In genomic region chr2:24919977-24920812, GRCh38 we compare ENCODE assay signal across 8 cellular contexts. TPM values are rescaled to one million over a fixed set of nuclear protein-coding genes. Genes with fewer than 3 reads are reported as not detected.
DNase-seq lines count a peak whose midpoint lies in the region; ATAC-seq, FAIRE-seq and TF ChIP-seq lines count a peak whose summit lies in the region.

Gene ADCY3 (minus strand): TSS chr2:24920237. CDS start chr2:24918987, 1,250 bp downstream.

- H3K27me3 ChIP-seq in H7 (ENCODE audit: control insufficient read depth, insufficient read depth, low read length) = peaks cover 11% of the 10 kb centered on the region
- H3K27me3 ChIP-seq in lung (ENCODE audit: control insufficient read depth, insufficient read depth) = no peaks in the 10 kb centered on the region

- peak within 1 kb of the TSS; percentile 94 for H3K27ac Mint-ChIP-seq in activated CD4-positive, alpha-beta memory T cell treated with anti-CD3 and anti-CD28 coated beads for 36 hours

- peak within 1 kb of the TSS; percentile 97 for H3K4me3 Mint-ChIP-seq in activated CD4-positive, alpha-beta memory T cell treated with anti-CD3 and anti-CD28 coated beads for 36 hours

- peaks cover 40% of the 10 kb centered on the region for H3K4me1 Mint-ChIP-seq in activated CD4-positive, alpha-beta memory T cell treated with anti-CD3 and anti-CD28 coated beads for 36 hours (ENCODE audit: low read depth)

- WGBS in lung, 2 donors = 0 to 1% methylated on average over 64 to 125 of the region's 125 CpGs

- H3K9me3 Mint-ChIP-seq in activated CD4-positive, alpha-beta memory T cell treated with anti-CD3 and anti-CD28 coated beads for 36 hours = no peaks in the 10 kb centered on the region

- POLR2A ChIA-PET in activated CD4-positive, alpha-beta memory T cell treated with anti-CD3 and anti-CD28 coated beads for 36 hours (lab: Charles Lee) = interaction anchor here (1.0 to 1.3 kb wide), 2 partner anchors 8 to 92 kb away, joined by 3 to 4 read pairs; no protein-coding TSS in a partner anchor

- no peaks in the 10 kb centered on the region for H3K9me3 ChIP-seq in lung (ENCODE audit: control insufficient read depth in 2 of 2, insufficient read depth in 1 of 2, low read length in 1 of 2)

- no peak for TF ChIP-seq CTCF in lung (IDR thresholded peaks at IDR 0.05; ENCODE audit: control extremely low read depth, extremely low read depth)

- peak; percentile 55 for ATAC-seq in lung (ENCODE audit: insufficient read depth, low FRiP score)

- intact Hi-C loops in activated CD4-positive, alpha-beta memory T cell treated with anti-CD3 and anti-CD28 coated beads for 36 hours (cut with micrococcal nuclease) = loop anchor here (1.0 to 2.0 kb wide), 2 partner anchors 52 to 123 kb away; partner anchors contain the start of gene EFR3B

- peak; percentile 64 for FAIRE-seq in GM12891 (lab: Jason Lieb, UNC)

- H3K36me3 Mint-ChIP-seq in activated CD4-positive, alpha-beta memory T cell treated with anti-CD3 and anti-CD28 coated beads for 36 hours = peaks cover 23% of the 10 kb centered on the region

- no peak for TF ChIP-seq POLR2A in GM12891 (IDR thresholded peaks at IDR 0.05; ENCODE audit: low read depth, low read length)

- H3K27me3 Mint-ChIP-seq in activated CD4-positive, alpha-beta memory T cell treated with anti-CD3 and anti-CD28 coated beads for 36 hours = no peaks in the 10 kb centered on the region

- H3K36me3 ChIP-seq in H7 (replicated peaks; ENCODE audit: control insufficient read depth, insufficient read depth, low read length) (peaks cover 3% of the 10 kb centered on the region), lung (ENCODE audit: control insufficient read depth in 2 of 2, insufficient read depth in 2 of 2, low read length in 2 of 2) (no peaks in the 10 kb centered on the region)

- CTCF ChIA-PET in activated CD4-positive, alpha-beta memory T cell treated with anti-CD3 and anti-CD28 coated beads for 36 hours (lab: Charles Lee) = interaction anchor here (1.0 to 2.2 kb wide), 4 partner anchors 9 to 195 kb away, joined by 3 to 7 read pairs (median 3); no protein-coding TSS in a partner anchor

- DNase-seq in GM12891 (ENCODE audit: insufficient read length, low spot score) (peak; percentile 84), H7 (peak; percentile 93), NAMALWA (ENCODE audit: low spot score) (peak; percentile 82), ecto neural progenitor cell (ENCODE audit: low spot score) (peak; percentile 73), lung (ENCODE audit: low spot score) (no peak), OCI-M1 (lab: John Stamatoyannopoulos, UW) (no peak)
- peak; percentile 77 for DNase-seq in activated CD4-positive, alpha-beta memory T cell treated with anti-CD3 and anti-CD28 coated beads for 36 hours
- peak; percentile 45 for DNase-seq in stimulated activated CD8-positive, alpha-beta memory T cell treated with anti-CD3 and anti-CD28 coated beads, Interleukin-12 subunit alpha, Interleukin-12 subunit beta, amount 100 ng/mL, for 4 hours (ENCODE audit: low read depth)

- H3K4me3 ChIP-seq in H7 (ENCODE audit: insufficient read depth, low read depth, low read length) (peak within 1 kb of the TSS; percentile 49), lung (peak within 1 kb of the TSS; percentile 50)

- peaks cover 0 to 3% of the 10 kb centered on the region in 2 donors for H3K4me1 ChIP-seq in lung (ENCODE audit: control insufficient read depth in 2 of 2, insufficient read depth in 2 of 2, low read length in 2 of 2)

- peak within 1 kb of the TSS in 1 of 2 donors; percentile 49 for H3K27ac ChIP-seq in lung (ENCODE audit: low read depth in 1 of 2, low read length in 1 of 2)

TF ChIP-seq in GM12891, 5 proteins besides CTCF, POLR2A, EP300 and RAD21:
- TF ChIP-seq POU2F2 (IDR thresholded peaks at IDR 0.05; ENCODE audit: low read depth, low read length) (no peak), PAX5 (IDR thresholded peaks at IDR 0.05; ENCODE audit: insufficient read depth, low read length, severe bottlenecking) (no peak), POLR2AphosphoS5 (IDR thresholded peaks at IDR 0.05; ENCODE audit: low read depth, low read length) (no peak), SPI1 (IDR thresholded peaks at IDR 0.05; ENCODE audit: low read depth, low read length) (no peak), TAF1 (IDR thresholded peaks at IDR 0.05; ENCODE audit: low read depth, low read length) (no peak)

RNA-seq across cellular contexts. Expression of gene ADCY3, which starts in this region (rescaled TPM):
- 95.3 TPM for polyA plus RNA-seq in GM12891 (2012; ENCODE audit: low read depth, missing spikeins)
- total RNA-seq in H7 (2014; rRNA removed; shearing (Covaris generic)) = 13.1 and 15.9 TPM in 2 replicates
- 10 to 100 TPM; 68.7 to 71.7 TPM for total RNA-seq in activated CD4-positive, alpha-beta memory T cell treated with anti-CD3 and anti-CD28 coated beads for 36 hours
- total RNA-seq in lung = 10 to 100 TPM; 44.5 to 47.1 TPM
- polyA plus RNA-seq in lung = 10 to 100 TPM; 27.9 to 74.8 TPM

Comparison
In these comparisons a context has a peak if more than half of its experiments do, and no peak if none do; other contexts are left out.
1. DNase-seq: peak in GM12891 (single experiment), H7 (single experiment), NAMALWA (single experiment), activated CD4-positive, alpha-beta memory T cell treated with anti-CD3 and anti-CD28 coated beads for 36 hours (single experiment), ecto neural progenitor cell (single experiment) and stimulated activated CD8-positive, alpha-beta memory T cell treated with anti-CD3 and anti-CD28 coated beads, Interleukin-12 subunit alpha, Interleukin-12 subunit beta, amount 100 ng/mL, for 4 hours (single experiment); none in lung (single experiment) and OCI-M1 (single experiment).